Comparison of ENCODE assay signal across 9 cellular contexts in genomic region chr11:66544952-66545351, GRCh38. TPM values are rescaled to one million over a fixed set of nuclear protein-coding genes. Genes with fewer than 3 reads are reported as not detected.
DNase-seq lines count a peak whose midpoint lies in the region; ATAC-seq and TF ChIP-seq lines count a peak whose summit lies in the region.
"Not testable (repeated sequence)": the region's sequence is repeated elsewhere in the genome, so short reads cannot be mapped to it uniquely, and the experiment has no call there.
"Had no signal": no experiment of that assay in that cellular context is flagged by ENCODE, and none has a peak within 500 bp of the region (broad histone marks: within the 10 kb centered on the region; RNA-seq: fewer than 3 reads in every experiment).

No MANE protein-coding gene starts in this region.

- H3K27ac Mint-ChIP-seq in CD4-positive, CD25-positive, alpha-beta regulatory T cell: peak overlapping the region; percentile 92 to 96 (median 93)
- H3K27ac Mint-ChIP-seq in T-helper 1 cell treated with Interleukin-12 subunit alpha and Interleukin-12 subunit beta and Interleukin-4 antibody, amounts not matched to agents 30 μg/mL and 1 μg/mL, for 36 hours: peak overlapping the region; percentile 67
- peak overlapping the region; percentile 86 for H3K27ac Mint-ChIP-seq in activated naive CD8-positive, alpha-beta T cell treated with anti-CD3 and anti-CD28 coated beads, Interleukin-2, amount 50 U/mL, for 24 hours
- H3K27ac Mint-ChIP-seq in endodermal cell: peak overlapping the region; percentile 4
- H3K27ac Mint-ChIP-seq in stimulated activated naive CD8-positive, alpha-beta T cell treated with anti-CD3 and anti-CD28 coated beads, Interleukin-15, amount 100 ng/mL, for 72 hours: not testable (repeated sequence)

- not testable (repeated sequence) for H3K56ac ChIP-seq in IMR-90 (ENCODE audit: extremely low read depth, insufficient read depth, low read length)

- H4K91ac ChIP-seq in IMR-90 (ENCODE audit: insufficient read depth, low read depth, low read length): not testable (repeated sequence)

- not testable (repeated sequence) for H3K9me3 ChIP-seq in CD4-positive, CD25-positive, alpha-beta regulatory T cell (ENCODE audit: control insufficient read depth in 2 of 2, low read length in 2 of 2); IMR-90 (ENCODE audit: control insufficient read depth, insufficient read depth, low read length); endodermal cell (ENCODE audit: control insufficient read depth, low read length); neural cell (ENCODE audit: low read length)

- not testable (repeated sequence) for DNase-seq in CD4-positive, CD25-positive, alpha-beta regulatory T cell; IMR-90; activated naive CD8-positive, alpha-beta T cell treated with anti-CD3 and anti-CD28 coated beads, Interleukin-2, amount 50 U/mL, for 24 hours; endodermal cell; stimulated activated naive CD8-positive, alpha-beta T cell treated with anti-CD3 and anti-CD28 coated beads, Interleukin-15, amount 100 ng/mL, for 72 hours
- peak; percentile 37 for DNase-seq in islet precursor cell

- H3K9me1 ChIP-seq in IMR-90 (ENCODE audit: insufficient read depth, low read length): not testable (repeated sequence)

- not testable (repeated sequence) for H3K79me2 ChIP-seq in neural cell (replicated peaks; ENCODE audit: insufficient read depth, low read length)

- H3K4me2 ChIP-seq in IMR-90 (ENCODE audit: low read depth, low read length) (peak overlapping the region; percentile 86), neural cell (ENCODE audit: low read length) (peak overlapping the region; percentile 87)

- H3K18ac ChIP-seq in IMR-90 (ENCODE audit: low read depth, low read length): not testable (repeated sequence)

- peak overlapping the region; percentile 91 to 96 (median 94) for H3K4me3 Mint-ChIP-seq in CD4-positive, CD25-positive, alpha-beta regulatory T cell
- H3K4me3 Mint-ChIP-seq in T-helper 1 cell treated with Interleukin-12 subunit alpha and Interleukin-12 subunit beta and Interleukin-4 antibody, amounts not matched to agents 30 μg/mL and 1 μg/mL, for 36 hours: peak overlapping the region; percentile 90
- peak overlapping the region; percentile 88 for H3K4me3 Mint-ChIP-seq in activated naive CD8-positive, alpha-beta T cell treated with anti-CD3 and anti-CD28 coated beads, Interleukin-2, amount 50 U/mL, for 24 hours
- peak overlapping the region; percentile 69 for H3K4me3 Mint-ChIP-seq in endodermal cell
- peak overlapping the region; percentile 83 to 96 for H3K4me3 Mint-ChIP-seq in stimulated activated naive CD8-positive, alpha-beta T cell treated with anti-CD3 and anti-CD28 coated beads, Interleukin-15, amount 100 ng/mL, for 72 hours

- not testable (repeated sequence) for H2BK5ac ChIP-seq in IMR-90 (ENCODE audit: low read depth, low read length, poor library complexity, severe bottlenecking)

- ATAC-seq in CD4-positive, CD25-positive, alpha-beta regulatory T cell (ENCODE audit: low read depth in 2 of 2); IMR-90 (ENCODE audit: low read depth); activated naive CD8-positive, alpha-beta T cell treated with anti-CD3 and anti-CD28 coated beads, Interleukin-2, amount 50 U/mL, for 24 hours; stimulated activated naive CD8-positive, alpha-beta T cell treated with anti-CD3 and anti-CD28 coated beads, Interleukin-15, amount 100 ng/mL, for 72 hours: not testable (repeated sequence)

- in situ Hi-C loops in IMR-90 (cut with MboI; ENCODE audit: low sequenced_read_pairs): not testable (repeated sequence)

- H3K36me3 Mint-ChIP-seq in CD4-positive, CD25-positive, alpha-beta regulatory T cell: peaks cover 23% of the 10 kb centered on the region
- not testable (repeated sequence) for H3K36me3 Mint-ChIP-seq in T-helper 1 cell treated with Interleukin-12 subunit alpha and Interleukin-12 subunit beta and Interleukin-4 antibody, amounts not matched to agents 30 μg/mL and 1 μg/mL, for 36 hours (ENCODE audit: low read depth); activated naive CD8-positive, alpha-beta T cell treated with anti-CD3 and anti-CD28 coated beads, Interleukin-2, amount 50 U/mL, for 24 hours (ENCODE audit: low read depth)
- peaks cover 22% of the 10 kb centered on the region for H3K36me3 Mint-ChIP-seq in endodermal cell (ENCODE audit: low read depth)

- not testable (repeated sequence) for H4K5ac ChIP-seq in IMR-90 (ENCODE audit: low read depth, low read length)

- peak overlapping the region; percentile 51 to 69; a peak in 2 of 4 replicates for H4K8ac ChIP-seq in IMR-90 (ENCODE audit: low read depth in 2 of 2, low read length in 2 of 2)

- not testable (repeated sequence) for H3K9me3 Mint-ChIP-seq in CD4-positive, CD25-positive, alpha-beta regulatory T cell; T-helper 1 cell treated with Interleukin-12 subunit alpha and Interleukin-12 subunit beta and Interleukin-4 antibody, amounts not matched to agents 30 μg/mL and 1 μg/mL, for 36 hours; activated naive CD8-positive, alpha-beta T cell treated with anti-CD3 and anti-CD28 coated beads, Interleukin-2, amount 50 U/mL, for 24 hours; endodermal cell; stimulated activated naive CD8-positive, alpha-beta T cell treated with anti-CD3 and anti-CD28 coated beads, Interleukin-15, amount 100 ng/mL, for 72 hours

- not testable (repeated sequence) for H2BK120ac ChIP-seq in IMR-90 (ENCODE audit: low read depth, low read length)

- H4K20me1 ChIP-seq in IMR-90 (ENCODE audit: insufficient read depth, low read length); neural cell (ENCODE audit: insufficient read depth): not testable (repeated sequence)

- peaks cover 14% of the 10 kb centered on the region for H3K36me3 ChIP-seq in CD4-positive, CD25-positive, alpha-beta regulatory T cell (ENCODE audit: control insufficient read depth, insufficient read depth, low read length)
- peaks cover 14% of the 10 kb centered on the region; the same call in 1 of the 2 replicates for H3K36me3 ChIP-seq in IMR-90 (ENCODE audit: control insufficient read depth, insufficient read depth, low read length)
- not testable (repeated sequence) for H3K36me3 ChIP-seq in endodermal cell (ENCODE audit: control insufficient read depth, insufficient read depth, low read length); neural cell (ENCODE audit: insufficient read depth, low read length)

- not testable (repeated sequence) for H2BK20ac ChIP-seq in IMR-90 (ENCODE audit: low read depth, low read length)

- not testable (repeated sequence) for H2AK5ac ChIP-seq in IMR-90 (ENCODE audit: low read depth, low read length)

- H3K27me3 Mint-ChIP-seq in CD4-positive, CD25-positive, alpha-beta regulatory T cell; activated naive CD8-positive, alpha-beta T cell treated with anti-CD3 and anti-CD28 coated beads, Interleukin-2, amount 50 U/mL, for 24 hours; endodermal cell (ENCODE audit: insufficient read depth); stimulated activated naive CD8-positive, alpha-beta T cell treated with anti-CD3 and anti-CD28 coated beads, Interleukin-15, amount 100 ng/mL, for 72 hours: not testable (repeated sequence)
- H3K27me3 Mint-ChIP-seq in T-helper 1 cell treated with Interleukin-12 subunit alpha and Interleukin-12 subunit beta and Interleukin-4 antibody, amounts not matched to agents 30 μg/mL and 1 μg/mL, for 36 hours (ENCODE audit: low read depth): peaks cover 10% of the 10 kb centered on the region

- peak overlapping the region; percentile 90 for H3K4me3 ChIP-seq in CD4-positive, CD25-positive, alpha-beta regulatory T cell (ENCODE audit: low read depth, low read length)
- H3K4me3 ChIP-seq in IMR-90 (ENCODE audit: insufficient read depth, low read depth, low read length): peak overlapping the region; percentile 75
- peak overlapping the region; percentile 91 for H3K4me3 ChIP-seq in endodermal cell (ENCODE audit: low read length)
- peak overlapping the region; percentile 81 for H3K4me3 ChIP-seq in neural cell (ENCODE audit: low read length)

- not testable (repeated sequence) for H2AK9ac ChIP-seq in IMR-90 (replicated peaks; ENCODE audit: low read depth, low read length, poor library complexity)

- H2BK15ac ChIP-seq in IMR-90 (ENCODE audit: low read depth, low read length): not testable (repeated sequence)

- intact Hi-C loops in IMR-90 (cut with micrococcal nuclease): not testable (repeated sequence)

- dilution Hi-C loops in IMR-90 (cut with HindIII; ENCODE audit: low sequenced_read_pairs, unreplicated experiment): not testable (repeated sequence)

- not testable (repeated sequence) for H3K9me2 ChIP-seq in neural cell (ENCODE audit: insufficient read depth, low read length)

- not testable (repeated sequence) for H3K23ac ChIP-seq in IMR-90 (ENCODE audit: low read depth, low read length)

- H3K27ac ChIP-seq in CD4-positive, CD25-positive, alpha-beta regulatory T cell (ENCODE audit: insufficient read depth, low read length, poor library complexity, severe bottlenecking): peak overlapping the region; percentile 85
- H3K27ac ChIP-seq in IMR-90 (ENCODE audit: insufficient read depth, low read length); endodermal cell (ENCODE audit: low read depth, low read length); neural cell (ENCODE audit: low read length): not testable (repeated sequence)

- H3K79me1 ChIP-seq in IMR-90 (ENCODE audit: low read depth in 1 of 2, low read length in 2 of 2): peaks cover 3 to 19% of the 10 kb centered on the region in 2 experiments; a peak in 2 of 4 replicates

- not testable (repeated sequence) for TF ChIP-seq CTCF in IMR-90 (conservative IDR thresholded peaks at IDR 0.05; ENCODE audit: low read depth, low read length); endodermal cell (conservative IDR thresholded peaks at IDR 0.05); neural cell (IDR thresholded peaks at IDR 0.05; ENCODE audit: poor library complexity, severe bottlenecking)

- not testable (repeated sequence) for H3K27me3 ChIP-seq in CD4-positive, CD25-positive, alpha-beta regulatory T cell (ENCODE audit: control insufficient read depth, insufficient read depth, low read length); endodermal cell (ENCODE audit: control insufficient read depth, insufficient read depth, low read length, poor library complexity, severe bottlenecking); neural cell (ENCODE audit: insufficient read depth, low read depth, low read length)
- H3K27me3 ChIP-seq in IMR-90 (ENCODE audit: control insufficient read depth, insufficient read depth, low read length): peaks cover 20% of the 10 kb centered on the region; the same call in 1 of the 2 replicates

- H3K14ac ChIP-seq in IMR-90 (replicated peaks; ENCODE audit: low read depth, low read length): not testable (repeated sequence)

- TF ChIP-seq POLR2A in IMR-90 (IDR thresholded peaks at IDR 0.05; ENCODE audit: low read depth, low read length): not testable (repeated sequence)

- TF ChIP-seq RAD21 in IMR-90 (IDR thresholded peaks at IDR 0.05; ENCODE audit: low read length); neural cell (conservative IDR thresholded peaks at IDR 0.05): not testable (repeated sequence)

- WGBS in IMR-90 (ENCODE audit: extremely low coverage in 2 of 2, insufficient read length in 1 of 2), 2 experiments: 81% methylated on average over 5 of the region's 14 CpGs; no CpG with 5 or more reads in 1 of the 2 experiments
- WGBS in endodermal cell (ENCODE audit: insufficient coverage in 1 of 2, insufficient read length in 1 of 2), 2 experiments: 86 to 91% methylated on average over 12 to 14 of the region's 14 CpGs

- not testable (repeated sequence) for H2AFZ ChIP-seq in IMR-90 (replicated peaks; ENCODE audit: low read length, poor library complexity); neural cell (ENCODE audit: low read depth, low read length)

- BruUV-seq in IMR-90 (replicated peaks; lab: Mats Ljungman, UMichigan): not testable (repeated sequence)

- POLR2A ChIA-PET in IMR-90 (lab: Charles Lee; ENCODE audit: unreplicated experiment): not testable (repeated sequence)

- H3K4ac ChIP-seq in IMR-90 (ENCODE audit: low read depth, low read length): not testable (repeated sequence)

- TF ChIP-seq EP300 in neural cell (conservative IDR thresholded peaks at IDR 0.05; ENCODE audit: poor library complexity, severe bottlenecking): not testable (repeated sequence)

- peaks cover 9 to 45% (median 24%) of the 10 kb centered on the region in 4 donors for H3K4me1 Mint-ChIP-seq in CD4-positive, CD25-positive, alpha-beta regulatory T cell
- peaks cover 22% of the 10 kb centered on the region for H3K4me1 Mint-ChIP-seq in T-helper 1 cell treated with Interleukin-12 subunit alpha and Interleukin-12 subunit beta and Interleukin-4 antibody, amounts not matched to agents 30 μg/mL and 1 μg/mL, for 36 hours (ENCODE audit: low read depth)
- peaks cover 23% of the 10 kb centered on the region for H3K4me1 Mint-ChIP-seq in activated naive CD8-positive, alpha-beta T cell treated with anti-CD3 and anti-CD28 coated beads, Interleukin-2, amount 50 U/mL, for 24 hours
- H3K4me1 Mint-ChIP-seq in endodermal cell: peaks cover 24% of the 10 kb centered on the region
- peaks cover 41% of the 10 kb centered on the region for H3K4me1 Mint-ChIP-seq in stimulated activated naive CD8-positive, alpha-beta T cell treated with anti-CD3 and anti-CD28 coated beads, Interleukin-15, amount 100 ng/mL, for 72 hours

- H3F3A ChIP-seq in neural cell (ENCODE audit: insufficient read depth, low read length, poor library complexity, severe bottlenecking): not testable (repeated sequence)

- 0 out of 2 replicates have a peak overlapping the region, but pooled peaks have one; percentile 35 for H3K9ac ChIP-seq in IMR-90 (ENCODE audit: low read depth, low read length)
- peak overlapping the region; percentile 82 for H3K9ac ChIP-seq in endodermal cell (ENCODE audit: extremely low read depth, low read length, poor library complexity, severe bottlenecking)
- H3K9ac ChIP-seq in neural cell (ENCODE audit: low read length): peak overlapping the region; percentile 86

- H3K4me1 ChIP-seq in CD4-positive, CD25-positive, alpha-beta regulatory T cell (ENCODE audit: control insufficient read depth, insufficient read depth, low read length, poor library complexity, severe bottlenecking): peaks cover 43% of the 10 kb centered on the region
- H3K4me1 ChIP-seq in IMR-90 (ENCODE audit: control insufficient read depth, insufficient read depth, low read length); endodermal cell (ENCODE audit: control insufficient read depth, insufficient read depth, low read length): not testable (repeated sequence)

- CTCF ChIA-PET in IMR-90 (lab: Yijun Ruan, JAX): not testable (repeated sequence)

RNA-seq across cellular contexts. Expression of gene ZDHHC24, which starts 0.9 kb away (rescaled TPM):
- 15.5 TPM for total RNA-seq in CD4-positive, CD25-positive, alpha-beta regulatory T cell
- polyA plus RNA-seq in CD4-positive, CD25-positive, alpha-beta regulatory T cell: 10 to 100 TPM; 14.1 to 20.6 (median 15.0) TPM
- total RNA-seq in IMR-90 (2012; rRNA removed) (3.2 and 3.6 TPM in 2 replicates), endodermal cell (10 to 100 TPM; 10.6 to 11.7 TPM)
- polyA plus RNA-seq in IMR-90 (2012; rRNA removed) (10.9 and 18.1 TPM in 2 replicates), neural cell (14.9 and 15.9 TPM in 2 replicates)
- polyA plus RNA-seq in IMR-90 (2012; cell fraction: cytosol; rRNA removed): 11.6 and 19.1 TPM in 2 replicates
- polyA plus RNA-seq in IMR-90 (2012; cell fraction: nucleus; rRNA removed; ENCODE audit: low replicate concordance): 4.9 and 7.9 TPM in 2 replicates
- 7.0 TPM for polyA plus RNA-seq in endodermal cell (2013, experiment 1 of 2)
- 7.0 TPM for polyA plus RNA-seq in endodermal cell (2013, experiment 2 of 2)
- 10.5 and 12.4 TPM in 2 replicates for polyA minus RNA-seq in neural cell

RNA-seq across cellular contexts. Expression of gene ACTN3, which starts 1.8 kb away (rescaled TPM):
- not detected for total RNA-seq in CD4-positive, CD25-positive, alpha-beta regulatory T cell
- polyA plus RNA-seq in CD4-positive, CD25-positive, alpha-beta regulatory T cell: not detected
- total RNA-seq in IMR-90 (2012; rRNA removed) (under 0.01 TPM in 2 replicates), endodermal cell (1 to 10 TPM; 1.7 to 5.3 TPM)
- polyA plus RNA-seq in IMR-90 (2012; rRNA removed) (0.05 and 0.06 TPM in 2 replicates), neural cell (not detected in 2 replicates)
- polyA plus RNA-seq in IMR-90 (2012; cell fraction: cytosol; rRNA removed): 0.04 TPM in 1 of 2 replicates, not detected in the other
- 0.31 and 0.55 TPM in 2 replicates for polyA plus RNA-seq in IMR-90 (2012; cell fraction: nucleus; rRNA removed; ENCODE audit: low replicate concordance)
- polyA plus RNA-seq in endodermal cell (2013, experiment 1 of 2): 11.3 TPM
- 10.7 TPM for polyA plus RNA-seq in endodermal cell (2013, experiment 2 of 2)
- not detected in 2 replicates for polyA minus RNA-seq in neural cell
- total RNA-seq: T-helper 1 cell treated with Interleukin-12 subunit alpha and Interleukin-12 subunit beta and Interleukin-4 antibody, amounts not matched to agents 30 ng/mL and 1 ng/mL, for 36 hours had no signal

RNA-seq across cellular contexts. Expression of gene CTSF, which starts 23.5 kb away (rescaled TPM):
- total RNA-seq in CD4-positive, CD25-positive, alpha-beta regulatory T cell: 6.9 TPM
- polyA plus RNA-seq in CD4-positive, CD25-positive, alpha-beta regulatory T cell: 10 to 100 TPM; 17.3 to 28.6 (median 17.9) TPM
- total RNA-seq in IMR-90 (2012; rRNA removed) (3.6 and 4.1 TPM in 2 replicates), endodermal cell (10 to 100 TPM in 1 of 2 donors, 1 to 10 TPM in 1; 5.0 to 18.6 TPM)
- polyA plus RNA-seq in IMR-90 (2012; rRNA removed) (15.2 and 16.0 TPM in 2 replicates), neural cell (2.7 and 4.2 TPM in 2 replicates)
- 15.8 and 25.9 TPM in 2 replicates for polyA plus RNA-seq in IMR-90 (2012; cell fraction: cytosol; rRNA removed)
- polyA plus RNA-seq in IMR-90 (2012; cell fraction: nucleus; rRNA removed; ENCODE audit: low replicate concordance): 51.7 and 61.9 TPM in 2 replicates
- 8.6 TPM for polyA plus RNA-seq in endodermal cell (2013, experiment 1 of 2)
- 7.7 TPM for polyA plus RNA-seq in endodermal cell (2013, experiment 2 of 2)
- polyA minus RNA-seq in neural cell: 0.73 and 1.0 TPM in 2 replicates

RNA-seq across cellular contexts. Expression of gene BBS1, which starts 34.5 kb away (rescaled TPM):
- 16.4 TPM for total RNA-seq in CD4-positive, CD25-positive, alpha-beta regulatory T cell
- 1 to 10 TPM; 5.6 to 9.4 (median 7.0) TPM for polyA plus RNA-seq in CD4-positive, CD25-positive, alpha-beta regulatory T cell
- total RNA-seq in IMR-90 (2012; rRNA removed): 13.9 and 16.5 TPM in 2 replicates
- 17.3 and 20.6 TPM in 2 replicates for polyA plus RNA-seq in IMR-90 (2012; rRNA removed)
- polyA plus RNA-seq in IMR-90 (2012; cell fraction: cytosol; rRNA removed): 10.3 and 17.4 TPM in 2 replicates
- 42.6 and 55.0 TPM in 2 replicates for polyA plus RNA-seq in IMR-90 (2012; cell fraction: nucleus; rRNA removed; ENCODE audit: low replicate concordance)
- total RNA-seq in endodermal cell: 10 to 100 TPM; 52.4 to 67.3 TPM
- polyA plus RNA-seq in endodermal cell (2013, experiment 1 of 2): 39.1 TPM
- polyA plus RNA-seq in endodermal cell (2013, experiment 2 of 2): 34.5 TPM
- polyA plus RNA-seq in neural cell: 55.1 and 69.5 TPM in 2 replicates
- polyA minus RNA-seq in neural cell: 69.6 and 84.2 TPM in 2 replicates

RNA-seq across cellular contexts. Expression of gene CCDC87, which starts 47.9 kb away (rescaled TPM):
- total RNA-seq in CD4-positive, CD25-positive, alpha-beta regulatory T cell: 0.35 TPM
- not detected for polyA plus RNA-seq in CD4-positive, CD25-positive, alpha-beta regulatory T cell
- total RNA-seq in IMR-90 (2012; rRNA removed) (under 0.01 and 0.18 TPM in 2 replicates), endodermal cell (1 to 10 TPM in 1 of 2 donors, under 1 TPM in 1; 0.84 to 1.5 TPM)
- polyA plus RNA-seq in IMR-90 (2012; rRNA removed) (0.14 and 0.19 TPM in 2 replicates), neural cell (0.48 TPM in 1 of 2 replicates, not detected in the other)
- 0.10 and 0.15 TPM in 2 replicates for polyA plus RNA-seq in IMR-90 (2012; cell fraction: cytosol; rRNA removed)
- 0.04 and 0.07 TPM in 2 replicates for polyA plus RNA-seq in IMR-90 (2012; cell fraction: nucleus; rRNA removed; ENCODE audit: low replicate concordance)
- 0.25 TPM for polyA plus RNA-seq in endodermal cell (2013, experiment 1 of 2)
- 0.29 TPM for polyA plus RNA-seq in endodermal cell (2013, experiment 2 of 2)
- polyA minus RNA-seq in neural cell: 1.0 and 1.2 TPM in 2 replicates

Comparison
In these comparisons a context has a peak if more than half of its experiments do, and no peak if none do; other contexts are left out.
1. H3K9ac ChIP-seq: peak in every context shown above with its lines; median percentile 86 in neural cell; 82 in endodermal cell; 35 in IMR-90.